Comparison of ENCODE assay signal across 1 cellular context in the genomic region with DNA sequence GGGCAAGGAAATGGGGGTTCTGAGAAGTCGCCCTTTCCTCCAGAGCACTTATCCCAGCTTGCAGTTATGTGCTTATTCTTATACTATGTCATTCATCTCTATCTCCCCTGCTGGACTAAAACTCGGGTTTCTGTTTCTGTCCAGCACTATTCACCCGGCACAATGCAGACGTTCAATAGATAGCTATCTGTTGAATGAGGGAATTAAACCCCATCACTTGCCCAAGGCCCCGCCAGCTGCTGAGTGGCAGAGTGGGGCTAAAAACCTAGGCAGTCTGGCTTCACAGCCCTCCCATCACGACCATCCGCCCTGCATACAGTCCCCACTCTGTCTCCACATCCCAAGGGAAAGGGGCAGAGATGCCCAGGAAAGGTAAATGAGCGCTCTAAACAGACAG.
TF ChIP-seq lines count a peak whose summit lies in the region.

No MANE protein-coding gene starts in this region.

TF ChIP-seq in SK-N-SH, 30 proteins besides CTCF, POLR2A, EP300 and RAD21 (continued from another document):
- no peak for TF ChIP-seq RXRA (IDR thresholded peaks at IDR 0.05; ENCODE audit: borderline replicate concordance, low read depth)
- TF ChIP-seq, protein P1, sequence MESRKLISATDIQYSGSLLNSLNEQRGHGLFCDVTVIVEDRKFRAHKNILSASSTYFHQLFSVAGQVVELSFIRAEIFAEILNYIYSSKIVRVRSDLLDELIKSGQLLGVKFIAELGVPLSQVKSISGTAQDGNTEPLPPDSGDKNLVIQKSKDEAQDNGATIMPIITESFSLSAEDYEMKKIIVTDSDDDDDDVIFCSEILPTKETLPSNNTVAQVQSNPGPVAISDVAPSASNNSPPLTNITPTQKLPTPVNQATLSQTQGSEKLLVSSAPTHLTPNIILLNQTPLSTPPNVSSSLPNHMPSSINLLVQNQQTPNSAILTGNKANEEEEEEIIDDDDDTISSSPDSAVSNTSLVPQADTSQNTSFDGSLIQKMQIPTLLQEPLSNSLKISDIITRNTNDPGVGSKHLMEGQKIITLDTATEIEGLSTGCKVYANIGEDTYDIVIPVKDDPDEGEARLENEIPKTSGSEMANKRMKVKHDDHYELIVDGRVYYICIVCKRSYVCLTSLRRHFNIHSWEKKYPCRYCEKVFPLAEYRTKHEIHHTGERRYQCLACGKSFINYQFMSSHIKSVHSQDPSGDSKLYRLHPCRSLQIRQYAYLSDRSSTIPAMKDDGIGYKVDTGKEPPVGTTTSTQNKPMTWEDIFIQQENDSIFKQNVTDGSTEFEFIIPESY (IDR thresholded peaks at IDR 0.05; ENCODE audit: borderline replicate concordance, low read depth) = no peak
- peak; percentile 74 for TF ChIP-seq CHD2 (IDR thresholded peaks at IDR 0.05; ENCODE audit: low read length, partially characterized antibody)
- TF ChIP-seq TEAD4 (IDR thresholded peaks at IDR 0.05; ENCODE audit: borderline replicate concordance, insufficient read depth) = no peak
- TF ChIP-seq TAF1 (IDR thresholded peaks at IDR 0.05; ENCODE audit: borderline replicate concordance, low read depth, low read length) = no peak
- no peak for TF ChIP-seq ELF1 (IDR thresholded peaks at IDR 0.05)
- TF ChIP-seq, protein P2, sequence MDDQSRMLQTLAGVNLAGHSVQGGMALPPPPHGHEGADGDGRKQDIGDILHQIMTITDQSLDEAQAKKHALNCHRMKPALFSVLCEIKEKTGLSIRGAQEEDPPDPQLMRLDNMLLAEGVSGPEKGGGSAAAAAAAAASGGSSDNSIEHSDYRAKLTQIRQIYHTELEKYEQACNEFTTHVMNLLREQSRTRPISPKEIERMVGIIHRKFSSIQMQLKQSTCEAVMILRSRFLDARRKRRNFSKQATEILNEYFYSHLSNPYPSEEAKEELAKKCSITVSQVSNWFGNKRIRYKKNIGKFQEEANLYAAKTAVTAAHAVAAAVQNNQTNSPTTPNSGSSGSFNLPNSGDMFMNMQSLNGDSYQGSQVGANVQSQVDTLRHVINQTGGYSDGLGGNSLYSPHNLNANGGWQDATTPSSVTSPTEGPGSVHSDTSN (IDR thresholded peaks at IDR 0.05) = no peak
- TF ChIP-seq USF2 (IDR thresholded peaks at IDR 0.05; ENCODE audit: borderline replicate concordance, low read depth, low read length) = no peak
- TF ChIP-seq TCF12 (IDR thresholded peaks at IDR 0.05) = no peak
- TF ChIP-seq JUND (IDR thresholded peaks at IDR 0.05) = no peak
